ENCODE assay signal across 28 cellular contexts in genomic region chr5:1764606-1764960, GRCh38. TPM values are rescaled to one million over a fixed set of nuclear protein-coding genes. Genes with fewer than 3 reads are reported as not detected.
DNase-seq lines count a peak whose midpoint lies in the region; ATAC-seq and TF ChIP-seq lines count a peak whose summit lies in the region.
"Had no signal": no experiment of that assay in that cellular context is flagged by ENCODE, and none has a peak within 500 bp of the region (broad histone marks: within the 10 kb centered on the region; RNA-seq: fewer than 3 reads in every experiment).

No MANE protein-coding gene starts in this region.

- intact Hi-C loops in aorta (cut with DNase I) = no loop called here

- no peak for ATAC-seq in aorta (ENCODE audit: low FRiP score)
- ATAC-seq: activated CD8-positive, alpha-beta T cell treated with anti-CD3 and anti-CD28 coated beads, Interleukin-2, amount 10 ng/mL, durations not matched to agents 7 days and 5 days; naive thymus-derived CD8-positive, alpha-beta T cell; stimulated activated naive B cell treated with anti-CD40 and anti-IgM and Interleukin-4, amounts not matched to agents 10 μg/mL and 1 μg/mL and 100 μg/mL, for 72 hours had no signal

- no peaks in the 10 kb centered on the region for H3K9me3 Mint-ChIP-seq in activated naive CD4-positive, alpha-beta T cell treated with anti-CD3 and anti-CD28 coated beads, Interleukin-2, amount 10 ng/mL, durations not matched to agents 7 days and 5 days
- H3K9me3 Mint-ChIP-seq: central memory CD8-positive, alpha-beta T cell; dendritic cell treated with granulocyte-macrophage colony-stimulating factor and Interleukin-4, amounts not matched to agents 40 ng/mL and 50 ng/mL, for 4 days; naive thymus-derived CD8-positive, alpha-beta T cell had no signal

- H3K79me1 ChIP-seq in neuronal stem cell (ENCODE audit: low read depth, low read length) = no peaks in the 10 kb centered on the region

- no CpG with 5 or more reads among the region's 11 CpGs for WGBS in neuronal stem cell (ENCODE audit: extremely low coverage in 2 of 2, insufficient read length in 2 of 2, insufficient replicate concordance in 1 of 2), 2 donors
- WGBS in aorta, 2 donors = 47 to 48% methylated on average over 11 of the region's 11 CpGs

- H2AFZ ChIP-seq in SU-DHL-6 (ENCODE audit: low read depth, low read length, severe bottlenecking) = no peak overlapping the region
- peak overlapping the region; percentile 86 for H2AFZ ChIP-seq in neuronal stem cell (ENCODE audit: low read length)
- H2AFZ ChIP-seq: PC-9 had no signal

- H3K27ac ChIP-seq in SU-DHL-6 (ENCODE audit: low read depth, low read length) (peak overlapping the region; percentile 49), neuronal stem cell (replicated peaks; ENCODE audit: low read length) (no peak overlapping the region), aorta (ENCODE audit: low read depth in 1 of 2, low read length in 2 of 2) (no peak overlapping the region)
- H3K27ac ChIP-seq: A549, HL-60, PC-9 had no signal

- H3K9ac ChIP-seq in SU-DHL-6 (ENCODE audit: low read length) (no peak overlapping the region), neuronal stem cell (ENCODE audit: low read depth, low read length, poor library complexity) (no peak overlapping the region)

- peak overlapping the region; percentile 15 for H3K4me2 ChIP-seq in SU-DHL-6 (ENCODE audit: low read depth, low read length, poor library complexity, severe bottlenecking)
- no peak overlapping the region for H3K4me2 ChIP-seq in neuronal stem cell (ENCODE audit: insufficient read depth, low read length, poor library complexity, severe bottlenecking)
- H3K4me2 ChIP-seq: A549, PC-9 had no signal

- H3K18ac ChIP-seq in neuronal stem cell (ENCODE audit: low read length) = no peak overlapping the region

- no peaks in the 10 kb centered on the region for H3K36me3 Mint-ChIP-seq in activated naive CD4-positive, alpha-beta T cell treated with anti-CD3 and anti-CD28 coated beads, Interleukin-2, amount 10 ng/mL, durations not matched to agents 7 days and 5 days
- H3K36me3 Mint-ChIP-seq: stimulated activated naive B cell treated with anti-CD40 and anti-IgM and Interleukin-4, amounts not matched to agents 10 μg/mL and 1 μg/mL and 100 μg/mL, for 72 hours had no signal

- peak; percentile 1 for DNase-seq in activated naive CD4-positive, alpha-beta T cell treated with anti-CD3 and anti-CD28 coated beads, Interleukin-2, amount 10 ng/mL, durations not matched to agents 7 days and 5 days
- no peak for DNase-seq in activated naive CD4-positive, alpha-beta T cell treated with anti-CD3 and anti-CD28 coated beads, Interleukin-2, amount 50 U/mL, for 16 hours
- DNase-seq in neuronal stem cell (ENCODE audit: low spot score) = no peak
- DNase-seq in aorta = peak; percentile 30 to 49
- no peak for DNase-seq in globus pallidus (ENCODE audit: low spot score)
- no peak for DNase-seq in NCI-H1048 (lab: John Stamatoyannopoulos, UW)
- no peak for DNase-seq in UCSD-AML1 (lab: John Stamatoyannopoulos, UW; ENCODE audit: unreplicated experiment)
- DNase-seq: activated CD4-positive, alpha-beta T cell treated with anti-CD3 and anti-CD28 coated beads for 1 hour; activated CD8-positive, alpha-beta T cell treated with anti-CD3 and anti-CD28 coated beads, Interleukin-2, amount 10 ng/mL, durations not matched to agents 7 days and 5 days; AML-193; KG1; kidney glomerular epithelial cell; naive thymus-derived CD8-positive, alpha-beta T cell; NCI-H1105 treated with DMSO at 0.1 percent for 48 hours; NCI-H1930; NCI-H526; nucleus accumbens; PC-9; SHP77; stimulated activated naive B cell treated with anti-CD40 and anti-IgM and Interleukin-4, amounts not matched to agents 10 μg/mL and 1 μg/mL and 100 μg/mL, for 72 hours; substantia nigra; T-helper 2 cell had no signal

- H2BK120ac ChIP-seq in neuronal stem cell (ENCODE audit: low read depth, low read length) = no peak overlapping the region

- H2BK5ac ChIP-seq in neuronal stem cell (ENCODE audit: low read length) = no peak overlapping the region

- no peaks in the 10 kb centered on the region for H3K4me1 Mint-ChIP-seq in activated naive CD4-positive, alpha-beta T cell treated with anti-CD3 and anti-CD28 coated beads, Interleukin-2, amount 10 ng/mL, durations not matched to agents 7 days and 5 days
- H3K4me1 Mint-ChIP-seq: central memory CD8-positive, alpha-beta T cell; naive thymus-derived CD8-positive, alpha-beta T cell; stimulated activated naive B cell treated with anti-CD40 and anti-IgM and Interleukin-4, amounts not matched to agents 10 μg/mL and 1 μg/mL and 100 μg/mL, for 72 hours had no signal

- H3K27ac Mint-ChIP-seq in activated naive CD4-positive, alpha-beta T cell treated with anti-CD3 and anti-CD28 coated beads, Interleukin-2, amount 10 ng/mL, durations not matched to agents 7 days and 5 days = no peak overlapping the region
- H3K27ac Mint-ChIP-seq: activated CD8-positive, alpha-beta T cell treated with anti-CD3 and anti-CD28 coated beads, Interleukin-2, amount 10 ng/mL, durations not matched to agents 7 days and 5 days; dendritic cell treated with granulocyte-macrophage colony-stimulating factor and Interleukin-4, amounts not matched to agents 40 ng/mL and 50 ng/mL, for 4 days; stimulated activated naive B cell treated with anti-CD40 and anti-IgM and Interleukin-4, amounts not matched to agents 10 μg/mL and 1 μg/mL and 100 μg/mL, for 72 hours had no signal

- H3K9me2 ChIP-seq in SU-DHL-6 (replicated peaks; ENCODE audit: insufficient read depth, low read length) = no peaks in the 10 kb centered on the region

- no peak overlapping the region for H3K14ac ChIP-seq in neuronal stem cell (ENCODE audit: low read length)

- no peaks in the 10 kb centered on the region for H4K20me1 ChIP-seq in SU-DHL-6 (ENCODE audit: low read depth, low read length)

- H3K4ac ChIP-seq in neuronal stem cell (ENCODE audit: low read length) = no peak overlapping the region

- peaks cover 20% of the 10 kb centered on the region for H3K27me3 Mint-ChIP-seq in activated naive CD4-positive, alpha-beta T cell treated with anti-CD3 and anti-CD28 coated beads, Interleukin-2, amount 10 ng/mL, durations not matched to agents 7 days and 5 days

- H3K9me3 ChIP-seq in SU-DHL-6 (ENCODE audit: insufficient read depth, low read length) (peaks cover 5% of the 10 kb centered on the region; the same call in 1 of the 2 replicates), neuronal stem cell (replicated peaks in 1 of 2; ENCODE audit: control insufficient read depth in 2 of 2, insufficient read depth in 1 of 2, low read depth in 1 of 2, low read length in 2 of 2) (peaks cover 2 to 5% of the 10 kb centered on the region in 2 donors), aorta (ENCODE audit: control insufficient read depth, low read length) (no peaks in the 10 kb centered on the region)
- H3K9me3 ChIP-seq: A549 had no signal

- no peak overlapping the region for H4K91ac ChIP-seq in neuronal stem cell (ENCODE audit: low read depth, low read length, poor library complexity)

- H4K8ac ChIP-seq in neuronal stem cell (ENCODE audit: low read depth, low read length) = no peak overlapping the region

- H2BK12ac ChIP-seq in neuronal stem cell (ENCODE audit: low read length) = no peak overlapping the region

- no peaks in the 10 kb centered on the region for H3K27me3 ChIP-seq in SU-DHL-6 (ENCODE audit: low read length)
- H3K27me3 ChIP-seq in neuronal stem cell (ENCODE audit: control insufficient read depth in 3 of 3, insufficient read depth in 3 of 3, low read depth in 1 of 3, low read length in 3 of 3) = no peaks in the 10 kb centered on the region
- no peaks in the 10 kb centered on the region for H3K27me3 ChIP-seq in aorta (ENCODE audit: control insufficient read depth in 1 of 2, insufficient read depth in 2 of 2, low read length in 1 of 2)

- no peak overlapping the region for H3K4me3 Mint-ChIP-seq in activated naive CD4-positive, alpha-beta T cell treated with anti-CD3 and anti-CD28 coated beads, Interleukin-2, amount 10 ng/mL, durations not matched to agents 7 days and 5 days
- H3K4me3 Mint-ChIP-seq: activated CD8-positive, alpha-beta T cell treated with anti-CD3 and anti-CD28 coated beads, Interleukin-2, amount 10 ng/mL, durations not matched to agents 7 days and 5 days; central memory CD8-positive, alpha-beta T cell; dendritic cell treated with granulocyte-macrophage colony-stimulating factor and Interleukin-4, amounts not matched to agents 40 ng/mL and 50 ng/mL, for 4 days; naive thymus-derived CD8-positive, alpha-beta T cell; stimulated activated naive B cell treated with anti-CD40 and anti-IgM and Interleukin-4, amounts not matched to agents 10 μg/mL and 1 μg/mL and 100 μg/mL, for 72 hours had no signal

- TF ChIP-seq CTCF in SU-DHL-6 (IDR thresholded peaks at IDR 0.05; ENCODE audit: insufficient read depth, low read length, poor library complexity, severe bottlenecking) = no peak

- H3K4me1 ChIP-seq in neuronal stem cell (ENCODE audit: control insufficient read depth in 2 of 2, insufficient read depth in 1 of 2, low read depth in 1 of 2, low read length in 2 of 2) (peaks cover 6 to 16% of the 10 kb centered on the region in 2 donors), aorta (ENCODE audit: control insufficient read depth in 1 of 2, insufficient read depth in 2 of 2, low read length in 2 of 2) (no peaks in the 10 kb centered on the region)
- H3K4me1 ChIP-seq: A549 had no signal

- H2BK15ac ChIP-seq in neuronal stem cell (ENCODE audit: low read length) = no peak overlapping the region

- CTCF ChIA-PET in activated naive CD4-positive, alpha-beta T cell treated with anti-CD3 and anti-CD28 coated beads, Interleukin-2, amount 10 ng/mL, durations not matched to agents 7 days and 5 days (lab: Charles Lee) = interaction anchor here (1.9 kb wide), 1 partner anchor 275 kb away, joined by 4 read pairs; no protein-coding TSS in a partner anchor

- 0 out of 2 replicates have a peak, but pooled peaks cover 6% of the 10 kb centered on the region for H3F3A ChIP-seq in SU-DHL-6 (ENCODE audit: insufficient read depth)

- H3K4me3 ChIP-seq in SU-DHL-6 (ENCODE audit: insufficient read depth, low read length, poor library complexity, severe bottlenecking) = no peak overlapping the region
- no peak overlapping the region for H3K4me3 ChIP-seq in neuronal stem cell (ENCODE audit: low read length in 2 of 2)
- no peak overlapping the region for H3K4me3 ChIP-seq in aorta (ENCODE audit: low read length in 2 of 2)
- H3K4me3 ChIP-seq: A549, lung, PC-9 had no signal

- H3K23ac ChIP-seq in neuronal stem cell (ENCODE audit: low read depth, low read length, poor library complexity) = no peak overlapping the region

- H3K36me3 ChIP-seq in SU-DHL-6 (ENCODE audit: low read length) = 0 out of 2 replicates have a peak, but pooled peaks cover 3% of the 10 kb centered on the region
- no peaks in the 10 kb centered on the region for H3K36me3 ChIP-seq in neuronal stem cell (replicated peaks in 1 of 2; ENCODE audit: control insufficient read depth in 2 of 2, insufficient read depth in 2 of 2, low read length in 2 of 2)
- H3K36me3 ChIP-seq in aorta (ENCODE audit: control insufficient read depth in 1 of 2, insufficient read depth in 2 of 2, low read length in 1 of 2) = no peaks in the 10 kb centered on the region

- no peaks in the 10 kb centered on the region for H3K79me2 ChIP-seq in SU-DHL-6 (ENCODE audit: insufficient read depth, low read length)

- peak overlapping the region; percentile 2 for H2AK5ac ChIP-seq in neuronal stem cell (ENCODE audit: low read depth, low read length)

RNA-seq across cellular contexts. Expression of gene MRPL36, which starts 35.1 kb away (rescaled TPM):
- polyA plus RNA-seq in neuronal stem cell (2013, experiment 1 of 2) = 54.5 TPM
- 56.1 TPM for polyA plus RNA-seq in neuronal stem cell (2013, experiment 2 of 2)
- total RNA-seq in aorta = 10 to 100 TPM; 25.1 to 28.5 TPM
- 10 to 100 TPM; 49.5 to 62.2 TPM for polyA plus RNA-seq in aorta

RNA-seq across cellular contexts. Expression of gene NDUFS6, which starts 36.6 kb away (rescaled TPM):
- 149 TPM for polyA plus RNA-seq in neuronal stem cell (2013, experiment 1 of 2)
- 147 TPM for polyA plus RNA-seq in neuronal stem cell (2013, experiment 2 of 2)
- 10 to 100 TPM; 16.7 to 24.2 TPM for total RNA-seq in aorta
- 10 to 100 TPM; 46.6 to 64.9 TPM for polyA plus RNA-seq in aorta

Comparison
In these comparisons a context has a peak if more than half of its experiments do, and no peak if none do; other contexts are left out.
1. DNase-seq: peak in activated naive CD4-positive, alpha-beta T cell treated with anti-CD3 and anti-CD28 coated beads, Interleukin-2, amount 10 ng/mL, durations not matched to agents 7 days and 5 days (single experiment) and aorta (2 of 2); none in activated naive CD4-positive, alpha-beta T cell treated with anti-CD3 and anti-CD28 coated beads, Interleukin-2, amount 50 U/mL, for 16 hours (single experiment), neuronal stem cell (single experiment), globus pallidus (single experiment), NCI-H1048 (single experiment) and UCSD-AML1 (single experiment).